In genomic region chr11:35153280-35153679, GRCh38 we compare ENCODE assay signal across 1 cellular context.
TF ChIP-seq lines count a peak whose summit lies in the region.

No MANE protein-coding gene starts in this region.

TF ChIP-seq in IMR-90, 13 proteins besides CTCF, POLR2A, EP300 and RAD21:
- no peak for TF ChIP-seq MAFK (IDR thresholded peaks at IDR 0.05; ENCODE audit: low read depth, low read length)
- no peak for TF ChIP-seq ELK1 (IDR thresholded peaks at IDR 0.05; ENCODE audit: borderline replicate concordance, low read depth, low read length)
- no peak for TF ChIP-seq RCOR1 (IDR thresholded peaks at IDR 0.05; ENCODE audit: insufficient replicate concordance, low read length)
- TF ChIP-seq RFX5 (IDR thresholded peaks at IDR 0.05; ENCODE audit: low read depth, low read length) = no peak
- TF ChIP-seq FOS (IDR thresholded peaks at IDR 0.05; ENCODE audit: low read depth, low read length) = no peak
- TF ChIP-seq CEBPB (IDR thresholded peaks at IDR 0.05; ENCODE audit: low read depth, low read length) = no peak
- TF ChIP-seq SMC3 (IDR thresholded peaks at IDR 0.05; ENCODE audit: low read depth, low read length) = no peak
- no peak for TF ChIP-seq BHLHE40 (IDR thresholded peaks at IDR 0.05; ENCODE audit: low read depth, low read length)
- no peak for TF ChIP-seq USF2 (IDR thresholded peaks at IDR 0.05; ENCODE audit: low read depth, low read length)
- TF ChIP-seq CHD1 (IDR thresholded peaks at IDR 0.05; ENCODE audit: low read depth, low read length) = no peak
